In genomic region chr7:123435080-123435700, GRCh38 we compare ENCODE assay signal across 27 cellular contexts.
"Had no signal": no experiment of that assay in that cellular context is flagged by ENCODE, and none has a peak within 500 bp of the region (broad histone marks: within the 10 kb centered on the region; RNA-seq: fewer than 3 reads in every experiment).

No MANE protein-coding gene starts in this region.

- H3K9me3 ChIP-seq: ascending aorta, breast epithelium, colonic mucosa had no signal

- H3K4me3 ChIP-seq: ascending aorta, breast epithelium, cardiac muscle cell, colonic mucosa had no signal

- H3K4me1 ChIP-seq: ascending aorta, breast epithelium, colonic mucosa had no signal

- H3K27ac ChIP-seq: ascending aorta, breast epithelium, cardiac muscle cell, colonic mucosa had no signal

- DNase-seq: activated CD4-positive, alpha-beta memory T cell treated with anti-CD3 and anti-CD28 coated beads for 36 hours; activated CD4-positive, alpha-beta T cell treated with anti-CD3 and anti-CD28 coated beads for 36 hours; activated CD4-positive, alpha-beta T cell treated with anti-CD3 and anti-CD28 coated beads, Interleukin-2, amount 10 ng/mL, durations not matched to agents 24 days and 14 days; activated CD4-positive, CD25-positive, alpha-beta regulatory T cell; activated CD4-positive, CD25-positive, alpha-beta regulatory T cell treated with anti-CD3 and anti-CD28 coated beads, Interleukin-2, amount 50 U/mL, for 72 hours; activated CD8-positive, alpha-beta memory T cell treated with anti-CD3 and anti-CD28 coated beads, Interleukin-2, amount 50 U/mL, for 48 hours; activated CD8-positive, alpha-beta T cell treated with anti-CD3 and anti-CD28 coated beads, Interleukin-2, amount 10 ng/mL, durations not matched to agents 7 days and 5 days; activated gamma-delta T cell; activated naive CD4-positive, alpha-beta T cell; activated naive CD4-positive, alpha-beta T cell treated with anti-CD3 and anti-CD28 coated beads, Interleukin-2, amount 10 ng/mL, durations not matched to agents 7 days and 5 days; activated naive CD8-positive, alpha-beta T cell treated with anti-CD3 and anti-CD28 coated beads, Interleukin-2, amount 10 ng/mL, durations not matched to agents 7 days and 5 days; activated T-cell treated with anti-CD3 and anti-CD28 coated beads for 4 hours; activated T-cell treated with anti-CD3 and anti-CD28 coated beads, Interleukin-2, amount 50 U/mL, for 24 hours; activated T-cell treated with anti-CD3 and anti-CD28 coated beads, Interleukin-2, amount 50 U/mL, for 72 hours; central memory CD4-positive, alpha-beta T cell; cerebellar nuclear complex; colonic mucosa; effector CD8-positive, alpha-beta T cell; endodermal cell; foreskin fibroblast; head of caudate nucleus; T-helper 2 cell had no signal

- H3K36me3 ChIP-seq: ascending aorta, breast epithelium, cardiac muscle cell, colonic mucosa had no signal

- H3K27me3 ChIP-seq: ascending aorta, breast epithelium, cardiac muscle cell, colonic mucosa had no signal

- ATAC-seq: activated CD4-positive, alpha-beta T cell treated with anti-CD3 and anti-CD28 coated beads for 36 hours; activated CD8-positive, alpha-beta T cell treated with anti-CD3 and anti-CD28 coated beads, Interleukin-2, amount 10 ng/mL, durations not matched to agents 7 days and 5 days; activated naive CD4-positive, alpha-beta T cell treated with anti-CD3 and anti-CD28 coated beads, Interleukin-2, amount 50 U/mL, for 72 hours; activated T-cell treated with anti-CD3 and anti-CD28 coated beads, Interleukin-2, amount 50 U/mL, for 72 hours; esophagus mucosa had no signal
